ENCODE assay signal across 14 cellular contexts in genomic region chr12:56677680-56678079, GRCh38. TPM values are rescaled to one million over a fixed set of nuclear protein-coding genes. Genes with fewer than 3 reads are reported as not detected.
DNase-seq lines count a peak whose midpoint lies in the region; ATAC-seq and TF ChIP-seq lines count a peak whose summit lies in the region.
"Had no signal": no experiment of that assay in that cellular context is flagged by ENCODE, and none has a peak within 500 bp of the region (broad histone marks: within the 10 kb centered on the region; RNA-seq: fewer than 3 reads in every experiment).

No MANE protein-coding gene starts in this region.

- TF ChIP-seq POLR2A in GM18505 (IDR thresholded peaks at IDR 0.05; ENCODE audit: borderline replicate concordance, extremely low read depth, insufficient read depth, insufficient read length): no peak

- H3K79me2 ChIP-seq in KMS-11 (ENCODE audit: insufficient read depth, low read depth): peaks cover 100% of the 10 kb centered on the region

- no peaks in the 10 kb centered on the region for H3K27me3 ChIP-seq in KMS-11 (ENCODE audit: insufficient read depth, low read depth)
- no peaks in the 10 kb centered on the region for H3K27me3 ChIP-seq in dorsolateral prefrontal cortex
- H3K27me3 ChIP-seq: vagina had no signal

- peak overlapping the region; percentile 25; the same call in 1 of the 2 replicates for H3K27ac ChIP-seq in KMS-11
- peak overlapping the region in 1 of 59 donors; percentile 7 for H3K27ac ChIP-seq in dorsolateral prefrontal cortex
- H3K27ac ChIP-seq: vagina had no signal

- peak overlapping the region; percentile 24; the same call in 1 of the 2 replicates for H3K4me2 ChIP-seq in KMS-11
- H3K4me2 ChIP-seq: SK-N-SH had no signal

- H3K4me1 ChIP-seq in KMS-11 (ENCODE audit: low read depth, poor library complexity, severe bottlenecking): peaks cover 92% of the 10 kb centered on the region

- intact Hi-C loops in dorsolateral prefrontal cortex (cut with DNase I): no loop called here

- H3K36me3 ChIP-seq in KMS-11 (ENCODE audit: insufficient read depth): peaks cover 55% of the 10 kb centered on the region

- H2AFZ ChIP-seq in KMS-11 (ENCODE audit: low read depth): no peak overlapping the region

- no peak for TF ChIP-seq CTCF in GM13976 (IDR thresholded peaks at IDR 0.05; ENCODE audit: borderline replicate concordance, control extremely low read depth, extremely low read depth, insufficient read depth, missing control alignments)
- no peak for TF ChIP-seq CTCF in KMS-11 (conservative IDR thresholded peaks at IDR 0.05; ENCODE audit: low read depth, low read length)
- TF ChIP-seq CTCF in dorsolateral prefrontal cortex (IDR thresholded peaks at IDR 0.05 in 54 of 56, conservative IDR thresholded peaks at IDR 0.05 in 2 of 56; ENCODE audit: low read depth in 1 of 56, partially characterized antibody in 56 of 56): no peak

- H3K9me3 Mint-ChIP-seq in memory B cell: no peaks in the 10 kb centered on the region
- H3K9me3 Mint-ChIP-seq: neural crest cell had no signal

- DNase-seq in GM13976 (ENCODE audit: low spot score) (peak; percentile 36), memory B cell (ENCODE audit: low spot score in 2 of 2) (no peak), T-helper 9 cell (no peak), ureter (ENCODE audit: low spot score) (no peak), dorsolateral prefrontal cortex (no peak)
- DNase-seq: effector memory CD4-positive, alpha-beta T cell; NCI-H2081 treated with DMSO at 0.1 percent for 48 hours; SK-N-SH; stimulated activated CD4-positive, alpha-beta T cell treated with anti-CD3 and anti-CD28 coated beads, Interleukin-4, amount 100 ng/mL, for 4 hours had no signal

- in situ Hi-C loops in GM13976 (cut with MboI; ENCODE audit: low sequenced_read_pairs, unreplicated experiment): no loop called here

- H4K20me1 ChIP-seq in KMS-11 (ENCODE audit: insufficient read depth): peaks cover 92% of the 10 kb centered on the region

- H3K27me3 Mint-ChIP-seq in memory B cell: no peaks in the 10 kb centered on the region

- peak; percentile 63 for ATAC-seq in GM21717 (IDR thresholded peaks at IDR 0.05; ENCODE audit: unreplicated experiment)
- ATAC-seq in memory B cell (ENCODE audit: low read depth): no peak
- no peak for ATAC-seq in GM18505 (IDR thresholded peaks at IDR 0.05; ENCODE audit: unreplicated experiment)

- peaks cover 26% of the 10 kb centered on the region for H3K4me1 Mint-ChIP-seq in memory B cell

- peaks cover 6% of the 10 kb centered on the region for H3K36me3 Mint-ChIP-seq in memory B cell

- no peak overlapping the region for H3K9ac ChIP-seq in KMS-11
- H3K9ac ChIP-seq: SK-N-SH had no signal

- H3K27ac Mint-ChIP-seq in memory B cell: peak overlapping the region; percentile 70

- H3K4me3 Mint-ChIP-seq in memory B cell: no peak overlapping the region
- H3K4me3 Mint-ChIP-seq: neural crest cell had no signal

- H3K4me3 ChIP-seq in KMS-11 (IDR thresholded peaks at IDR 0.05; ENCODE audit: insufficient read depth, low read depth, low read length) (no peak overlapping the region), dorsolateral prefrontal cortex (no peak overlapping the region)
- H3K4me3 ChIP-seq: vagina had no signal

RNA-seq across cellular contexts. Expression of gene PTGES3, which starts 10.4 kb away (rescaled TPM):
- 212 TPM for total RNA-seq in ureter
- total RNA-seq in dorsolateral prefrontal cortex: 100 to 1,000 TPM; 109 to 354 (median 170) TPM

RNA-seq across cellular contexts. Expression of gene ATP5F1B, which starts 31.9 kb away (rescaled TPM):
- total RNA-seq in ureter: 601 TPM
- 100 to 1,000 TPM; 248 to 863 (median 546) TPM for total RNA-seq in dorsolateral prefrontal cortex

RNA-seq across cellular contexts. Expression of gene NACA, which starts 47.4 kb away (rescaled TPM):
- total RNA-seq in ureter (1,021 TPM), dorsolateral prefrontal cortex (100 to 1,000 TPM; 265 to 487 (median 373) TPM)

RNA-seq across cellular contexts. Expression of gene BAZ2A, which starts 47.6 kb away (rescaled TPM):
- total RNA-seq in ureter: 141 TPM
- 100 to 1,000 TPM in 21 of 120 experiments, 10 to 100 TPM in 99; 58.5 to 126 (median 86.8) TPM for total RNA-seq in dorsolateral prefrontal cortex
